Comparison of ENCODE assay signal across 17 cellular contexts in genomic region chr10:5764422-5765297, GRCh38. TPM values are rescaled to one million over a fixed set of nuclear protein-coding genes. Genes with fewer than 3 reads are reported as not detected.
DNase-seq lines count a peak whose midpoint lies in the region; ATAC-seq and TF ChIP-seq lines count a peak whose summit lies in the region.
"Had no signal": no experiment of that assay in that cellular context is flagged by ENCODE, and none has a peak within 500 bp of the region (broad histone marks: within the 10 kb centered on the region; RNA-seq: fewer than 3 reads in every experiment).

No MANE protein-coding gene starts in this region.

- DNase-seq in activated T-cell treated with anti-CD3 and anti-CD28 coated beads, Interleukin-2, amount 50 U/mL, for 24 hours: no peak
- no peak for DNase-seq in activated T-cell treated with anti-CD3 and anti-CD28 coated beads, Interleukin-2, amount 50 U/mL, for 1 hour
- no peak for DNase-seq in activated naive CD8-positive, alpha-beta T cell treated with anti-CD3 and anti-CD28 coated beads, Interleukin-2, amount 10 ng/mL, durations not matched to agents 7 days and 5 days
- DNase-seq in neural progenitor cell (ENCODE audit: low spot score) (no peak), upper lobe of right lung (no peak)
- DNase-seq: activated effector memory CD4-positive, alpha-beta T cell treated with Interleukin-2 at 50 U/mL for 16 hours; effector CD4-positive, alpha-beta T cell; KBM-7; mammary epithelial cell; NCI-H345; sigmoid colon; SK-N-SH; stimulated activated CD4-positive, alpha-beta T cell treated with anti-CD3 and anti-CD28 coated beads, Interleukin-4, amount 100 ng/mL, for 24 hours had no signal

- peaks cover 27% of the 10 kb centered on the region for H3K4me1 Mint-ChIP-seq in activated T-cell treated with anti-CD3 and anti-CD28 coated beads, Interleukin-2, amount 50 U/mL, for 24 hours (ENCODE audit: low read depth)
- H3K4me1 Mint-ChIP-seq in IgD-negative memory B cell (peaks cover 0 to 3% (median 1%) of the 10 kb centered on the region in 3 donors), neural progenitor cell (no peaks in the 10 kb centered on the region)
- peaks cover 10% of the 10 kb centered on the region for H3K4me1 Mint-ChIP-seq in activated naive CD8-positive, alpha-beta T cell treated with anti-CD3 and anti-CD28 coated beads, Interleukin-2, amount 10 ng/mL, durations not matched to agents 7 days and 5 days

- no peaks in the 10 kb centered on the region for H4K20me1 ChIP-seq in neural progenitor cell (ENCODE audit: low read depth)

- H3K9me3 ChIP-seq in neural progenitor cell (ENCODE audit: low read depth): no peaks in the 10 kb centered on the region
- H3K9me3 ChIP-seq in upper lobe of right lung: no peaks in the 10 kb centered on the region
- H3K9me3 ChIP-seq: neutrophil, sigmoid colon, SK-N-SH had no signal

- peak overlapping the region; percentile 78 for H3K27ac Mint-ChIP-seq in activated T-cell treated with anti-CD3 and anti-CD28 coated beads, Interleukin-2, amount 50 U/mL, for 24 hours
- peak overlapping the region in 2 of 3 donors; percentile 18 to 67 for H3K27ac Mint-ChIP-seq in IgD-negative memory B cell
- peak overlapping the region; percentile 19 for H3K27ac Mint-ChIP-seq in activated naive CD8-positive, alpha-beta T cell treated with anti-CD3 and anti-CD28 coated beads, Interleukin-2, amount 10 ng/mL, durations not matched to agents 7 days and 5 days
- H3K27ac Mint-ChIP-seq in neural progenitor cell: peak overlapping the region; percentile 36

- TF ChIP-seq CTCF in neural progenitor cell (IDR thresholded peaks at IDR 0.05): no peak
- TF ChIP-seq CTCF in upper lobe of right lung (IDR thresholded peaks at IDR 0.05): no peak

- no peaks in the 10 kb centered on the region for H3K27me3 Mint-ChIP-seq in activated T-cell treated with anti-CD3 and anti-CD28 coated beads, Interleukin-2, amount 50 U/mL, for 24 hours
- H3K27me3 Mint-ChIP-seq in IgD-negative memory B cell (no peaks in the 10 kb centered on the region), neural progenitor cell (ENCODE audit: insufficient read depth, low read depth) (peaks cover 4% of the 10 kb centered on the region)
- H3K27me3 Mint-ChIP-seq in activated naive CD8-positive, alpha-beta T cell treated with anti-CD3 and anti-CD28 coated beads, Interleukin-2, amount 10 ng/mL, durations not matched to agents 7 days and 5 days: no peaks in the 10 kb centered on the region

- no peaks in the 10 kb centered on the region for H3K9me3 Mint-ChIP-seq in activated T-cell treated with anti-CD3 and anti-CD28 coated beads, Interleukin-2, amount 50 U/mL, for 24 hours
- H3K9me3 Mint-ChIP-seq in IgD-negative memory B cell (no peaks in the 10 kb centered on the region), neural progenitor cell (no peaks in the 10 kb centered on the region)
- no peaks in the 10 kb centered on the region for H3K9me3 Mint-ChIP-seq in activated naive CD8-positive, alpha-beta T cell treated with anti-CD3 and anti-CD28 coated beads, Interleukin-2, amount 10 ng/mL, durations not matched to agents 7 days and 5 days

- H3K27me3 ChIP-seq in neural progenitor cell: no peaks in the 10 kb centered on the region
- H3K27me3 ChIP-seq in upper lobe of right lung: no peaks in the 10 kb centered on the region
- H3K27me3 ChIP-seq: neutrophil, sigmoid colon had no signal

- H3F3A ChIP-seq in neural progenitor cell (ENCODE audit: low read depth): peaks cover 32% of the 10 kb centered on the region

- no peak overlapping the region for H3K9ac ChIP-seq in neural progenitor cell
- H3K9ac ChIP-seq: SK-N-SH had no signal

- no peak overlapping the region for H3K4me3 Mint-ChIP-seq in activated T-cell treated with anti-CD3 and anti-CD28 coated beads, Interleukin-2, amount 50 U/mL, for 24 hours
- H3K4me3 Mint-ChIP-seq in IgD-negative memory B cell (no peak overlapping the region), neural progenitor cell (no peak overlapping the region)
- H3K4me3 Mint-ChIP-seq in activated naive CD8-positive, alpha-beta T cell treated with anti-CD3 and anti-CD28 coated beads, Interleukin-2, amount 10 ng/mL, durations not matched to agents 7 days and 5 days: no peak overlapping the region

- H2AFZ ChIP-seq in neural progenitor cell (replicated peaks): no peak overlapping the region

- peaks cover 96% of the 10 kb centered on the region for H3K36me3 Mint-ChIP-seq in activated T-cell treated with anti-CD3 and anti-CD28 coated beads, Interleukin-2, amount 50 U/mL, for 24 hours (ENCODE audit: low read depth)
- H3K36me3 Mint-ChIP-seq in IgD-negative memory B cell (peaks cover 7% of the 10 kb centered on the region), neural progenitor cell (peaks cover 56% of the 10 kb centered on the region)
- peaks cover 51% of the 10 kb centered on the region for H3K36me3 Mint-ChIP-seq in activated naive CD8-positive, alpha-beta T cell treated with anti-CD3 and anti-CD28 coated beads, Interleukin-2, amount 10 ng/mL, durations not matched to agents 7 days and 5 days

- POLR2A ChIA-PET in activated naive CD8-positive, alpha-beta T cell treated with anti-CD3 and anti-CD28 coated beads, Interleukin-2, amount 10 ng/mL, durations not matched to agents 7 days and 5 days (lab: Charles Lee): no interaction called here

- H3K79me2 ChIP-seq in neural progenitor cell (ENCODE audit: low read depth): peaks cover 16% of the 10 kb centered on the region

- H3K36me3 ChIP-seq in neural progenitor cell (peaks cover 18% of the 10 kb centered on the region), upper lobe of right lung (peaks cover 96% of the 10 kb centered on the region)

- no peak overlapping the region for H3K4me3 ChIP-seq in neural progenitor cell
- no peak overlapping the region for H3K4me3 ChIP-seq in upper lobe of right lung
- H3K4me3 ChIP-seq: sigmoid colon had no signal

- intact Hi-C loops in upper lobe of right lung (cut with DNase I): no loop called here

- H3K27ac ChIP-seq in neural progenitor cell (no peak overlapping the region), upper lobe of right lung (no peak overlapping the region)
- H3K27ac ChIP-seq: neutrophil, sigmoid colon had no signal

- no peaks in the 10 kb centered on the region for H3K4me1 ChIP-seq in neural progenitor cell
- no peaks in the 10 kb centered on the region for H3K4me1 ChIP-seq in upper lobe of right lung
- H3K4me1 ChIP-seq: sigmoid colon had no signal

- ATAC-seq in activated naive CD8-positive, alpha-beta T cell treated with anti-CD3 and anti-CD28 coated beads, Interleukin-2, amount 10 ng/mL, durations not matched to agents 7 days and 5 days (ENCODE audit: low read depth): no peak
- ATAC-seq in upper lobe of right lung (no peak), HG03378 (IDR thresholded peaks at IDR 0.05; ENCODE audit: unreplicated experiment) (no peak), HG03139 (IDR thresholded peaks at IDR 0.05; ENCODE audit: unreplicated experiment) (no peak)

- H3K4me2 ChIP-seq in neural progenitor cell: no peak overlapping the region
- H3K4me2 ChIP-seq: SK-N-SH had no signal

RNA-seq across cellular contexts. Expression of gene GDI2, which starts 48.6 kb away (rescaled TPM):
- polyA plus RNA-seq in IgD-negative memory B cell: 248 TPM
- total RNA-seq in activated naive CD8-positive, alpha-beta T cell treated with anti-CD3 and anti-CD28 coated beads, Interleukin-2, amount 10 ng/mL, durations not matched to agents 7 days and 5 days: 100 to 1,000 TPM; 187 to 194 TPM
- 492 and 592 TPM in 2 replicates for total RNA-seq in neural progenitor cell (ENCODE audit: low replicate concordance)
- 174 TPM for total RNA-seq in upper lobe of right lung

Comparison
In these comparisons a context has a peak if more than half of its experiments do, and no peak if none do; other contexts are left out.
1. H3K27ac Mint-ChIP-seq: peak in every context shown above with its lines; median percentile 78 in activated T-cell treated with anti-CD3 and anti-CD28 coated beads, Interleukin-2, amount 50 U/mL, for 24 hours; 42 in IgD-negative memory B cell; 36 in neural progenitor cell; 19 in activated naive CD8-positive, alpha-beta T cell treated with anti-CD3 and anti-CD28 coated beads, Interleukin-2, amount 10 ng/mL, durations not matched to agents 7 days and 5 days.